16 cellular contexts compared by ENCODE assay signal in genomic region chr2:53755022-53755630, GRCh38. TPM values are rescaled to one million over a fixed set of nuclear protein-coding genes. Genes with fewer than 3 reads are reported as not detected.
DNase-seq lines count a peak whose midpoint lies in the region; ATAC-seq and TF ChIP-seq lines count a peak whose summit lies in the region.
"Had no signal": no experiment of that assay in that cellular context is flagged by ENCODE, and none has a peak within 500 bp of the region (broad histone marks: within the 10 kb centered on the region; RNA-seq: fewer than 3 reads in every experiment).

No MANE protein-coding gene starts in this region.

- H3K4me3 ChIP-seq in colonic mucosa, result no peak overlapping the region
- H3K4me3 ChIP-seq: A549, GM23338, SJSA1 had no signal

- H3K4me1 ChIP-seq in colonic mucosa, result no peaks in the 10 kb centered on the region
- H3K4me1 ChIP-seq: Caco-2 had no signal

- H3K36me3 ChIP-seq in colonic mucosa, result no peaks in the 10 kb centered on the region

- no peaks in the 10 kb centered on the region for H3K9me3 ChIP-seq in colonic mucosa
- H3K9me3 ChIP-seq: A549, Caco-2, SJSA1 had no signal

- ATAC-seq in Right ventricle myocardium inferior (no peak), left lobe of liver (peak; percentile 52), HG02763 (IDR thresholded peaks at IDR 0.05; ENCODE audit: unreplicated experiment) (no peak)
- ATAC-seq: A549, GM23338, natural killer cell had no signal

- intact Hi-C loops in Right ventricle myocardium inferior (cut with DNase I) (no loop called here), cardiac septum (cut with DNase I) (no loop called here), colonic mucosa (cut with DNase I) (no loop called here)

- peak; percentile 71 for DNase-seq in Right ventricle myocardium inferior (ENCODE audit: missing footprints)
- no peak for DNase-seq in cardiac septum (ENCODE audit: low spot score)
- peak; percentile 27 for DNase-seq in colonic mucosa
- DNase-seq in left lobe of liver (ENCODE audit: low spot score), result no peak
- no peak for DNase-seq in NCI-H1092 (lab: John Stamatoyannopoulos, UW)
- DNase-seq in AML-193 (lab: John Stamatoyannopoulos, UW), result no peak
- no peak for DNase-seq in OCI-M2 (lab: John Stamatoyannopoulos, UW; ENCODE audit: unreplicated experiment)
- DNase-seq: activated CD4-positive, alpha-beta T cell treated with anti-CD3 and anti-CD28 coated beads, Interleukin-2, amount 10 ng/mL, durations not matched to agents 7 days and 5 days; activated T-cell treated with anti-CD3 and anti-CD28 coated beads, Interleukin-2, amount 50 U/mL, for 24 hours; Caco-2; natural killer cell; NCI-H1092 treated with DMSO at 0.1 percent for 48 hours had no signal

- no peak for TF ChIP-seq CTCF in colonic mucosa (IDR thresholded peaks at IDR 0.05)

- no peak overlapping the region for H3K27ac ChIP-seq in colonic mucosa
- H3K27ac ChIP-seq: A549, SJSA1 had no signal

- H3K9ac ChIP-seq in colonic mucosa (ENCODE audit: low read depth in 2 of 2, low read length in 2 of 2), result no peak overlapping the region

- no peaks in the 10 kb centered on the region for H3K27me3 ChIP-seq in colonic mucosa
- H3K27me3 ChIP-seq: SJSA1 had no signal

RNA-seq across cellular contexts. Expression of gene CHAC2, which starts 12.5 kb away (rescaled TPM):
- total RNA-seq in Right ventricle myocardium inferior (6.8 TPM), cardiac septum (1.4 TPM), colonic mucosa (1 to 10 TPM; 3.2 to 9.6 TPM), left lobe of liver (1.8 TPM)

RNA-seq across cellular contexts. Expression of gene ASB3, which starts 31.6 kb away (rescaled TPM):
- total RNA-seq in Right ventricle myocardium inferior, result 9.2 TPM
- 9.2 TPM for total RNA-seq in cardiac septum
- 10 to 100 TPM in 1 of 2 donors, 1 to 10 TPM in 1; 9.9 to 12.3 TPM for total RNA-seq in colonic mucosa
- total RNA-seq in left lobe of liver, result 5.2 TPM

RNA-seq across cellular contexts. Expression of gene ERLEC1, which starts 31.7 kb away (rescaled TPM):
- 33.9 TPM for total RNA-seq in Right ventricle myocardium inferior
- 46.0 TPM for total RNA-seq in cardiac septum
- 10 to 100 TPM; 34.2 to 51.9 TPM for total RNA-seq in colonic mucosa
- total RNA-seq in left lobe of liver, result 19.0 TPM

Comparison
In these comparisons a context has a peak if more than half of its experiments do, and no peak if none do; other contexts are left out.
1. DNase-seq: peak in Right ventricle myocardium inferior (single experiment) and colonic mucosa (single experiment); none in cardiac septum (single experiment), left lobe of liver (single experiment), NCI-H1092 (single experiment), AML-193 (0 of 2) and OCI-M2 (single experiment).